Comparison of ENCODE assay signal across 2 cellular contexts in genomic region chr2:120013569-120014223, GRCh38.
TF ChIP-seq lines count a peak whose summit lies in the region.

No MANE protein-coding gene starts in this region.

TF ChIP-seq in K562, 482 proteins besides CTCF, POLR2A, EP300 and RAD21 (continues in another document):
- TF ChIP-seq EP400 (IDR thresholded peaks at IDR 0.05): no peak
- TF ChIP-seq, protein P1, sequence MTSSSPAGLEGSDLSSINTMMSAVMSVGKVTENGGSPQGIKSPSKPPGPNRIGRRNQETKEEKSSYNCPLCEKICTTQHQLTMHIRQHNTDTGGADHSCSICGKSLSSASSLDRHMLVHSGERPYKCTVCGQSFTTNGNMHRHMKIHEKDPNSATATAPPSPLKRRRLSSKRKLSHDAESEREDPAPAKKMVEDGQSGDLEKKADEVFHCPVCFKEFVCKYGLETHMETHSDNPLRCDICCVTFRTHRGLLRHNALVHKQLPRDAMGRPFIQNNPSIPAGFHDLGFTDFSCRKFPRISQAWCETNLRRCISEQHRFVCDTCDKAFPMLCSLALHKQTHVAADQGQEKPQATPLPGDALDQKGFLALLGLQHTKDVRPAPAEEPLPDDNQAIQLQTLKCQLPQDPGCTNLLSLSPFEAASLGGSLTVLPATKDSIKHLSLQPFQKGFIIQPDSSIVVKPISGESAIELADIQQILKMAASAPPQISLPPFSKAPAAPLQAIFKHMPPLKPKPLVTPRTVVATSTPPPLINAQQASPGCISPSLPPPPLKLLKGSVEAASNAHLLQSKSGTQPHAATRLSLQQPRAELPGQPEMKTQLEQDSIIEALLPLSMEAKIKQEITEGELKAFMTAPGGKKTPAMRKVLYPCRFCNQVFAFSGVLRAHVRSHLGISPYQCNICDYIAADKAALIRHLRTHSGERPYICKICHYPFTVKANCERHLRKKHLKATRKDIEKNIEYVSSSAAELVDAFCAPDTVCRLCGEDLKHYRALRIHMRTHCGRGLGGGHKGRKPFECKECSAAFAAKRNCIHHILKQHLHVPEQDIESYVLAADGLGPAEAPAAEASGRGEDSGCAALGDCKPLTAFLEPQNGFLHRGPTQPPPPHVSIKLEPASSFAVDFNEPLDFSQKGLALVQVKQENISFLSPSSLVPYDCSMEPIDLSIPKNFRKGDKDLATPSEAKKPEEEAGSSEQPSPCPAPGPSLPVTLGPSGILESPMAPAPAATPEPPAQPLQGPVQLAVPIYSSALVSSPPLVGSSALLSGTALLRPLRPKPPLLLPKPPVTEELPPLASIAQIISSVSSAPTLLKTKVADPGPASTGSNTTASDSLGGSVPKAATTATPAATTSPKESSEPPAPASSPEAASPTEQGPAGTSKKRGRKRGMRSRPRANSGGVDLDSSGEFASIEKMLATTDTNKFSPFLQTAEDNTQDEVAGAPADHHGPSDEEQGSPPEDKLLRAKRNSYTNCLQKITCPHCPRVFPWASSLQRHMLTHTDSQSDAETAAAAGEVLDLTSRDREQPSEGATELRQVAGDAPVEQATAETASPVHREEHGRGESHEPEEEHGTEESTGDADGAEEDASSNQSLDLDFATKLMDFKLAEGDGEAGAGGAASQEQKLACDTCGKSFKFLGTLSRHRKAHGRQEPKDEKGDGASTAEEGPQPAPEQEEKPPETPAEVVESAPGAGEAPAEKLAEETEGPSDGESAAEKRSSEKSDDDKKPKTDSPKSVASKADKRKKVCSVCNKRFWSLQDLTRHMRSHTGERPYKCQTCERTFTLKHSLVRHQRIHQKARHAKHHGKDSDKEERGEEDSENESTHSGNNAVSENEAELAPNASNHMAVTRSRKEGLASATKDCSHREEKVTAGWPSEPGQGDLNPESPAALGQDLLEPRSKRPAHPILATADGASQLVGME (CRISPR knock-in tag; IDR thresholded peaks at IDR 0.05): no peak
- TF ChIP-seq EHMT2 (IDR thresholded peaks at IDR 0.05): no peak
- TF ChIP-seq ELF1 (tag; IDR thresholded peaks at IDR 0.05): 0 out of 2 replicates have a peak, but pooled peaks have one; percentile 6
- peak; percentile 48; the same call in 1 of the 2 replicates for TF ChIP-seq CC2D1A (IDR thresholded peaks at IDR 0.05)
- peak; percentile 57; the same call in 1 of the 2 replicates for TF ChIP-seq SNIP1 (IDR thresholded peaks at IDR 0.05; ENCODE audit: low read depth)
- TF ChIP-seq BACH1 (tag; IDR thresholded peaks at IDR 0.05): no peak
- TF ChIP-seq, protein P2, sequence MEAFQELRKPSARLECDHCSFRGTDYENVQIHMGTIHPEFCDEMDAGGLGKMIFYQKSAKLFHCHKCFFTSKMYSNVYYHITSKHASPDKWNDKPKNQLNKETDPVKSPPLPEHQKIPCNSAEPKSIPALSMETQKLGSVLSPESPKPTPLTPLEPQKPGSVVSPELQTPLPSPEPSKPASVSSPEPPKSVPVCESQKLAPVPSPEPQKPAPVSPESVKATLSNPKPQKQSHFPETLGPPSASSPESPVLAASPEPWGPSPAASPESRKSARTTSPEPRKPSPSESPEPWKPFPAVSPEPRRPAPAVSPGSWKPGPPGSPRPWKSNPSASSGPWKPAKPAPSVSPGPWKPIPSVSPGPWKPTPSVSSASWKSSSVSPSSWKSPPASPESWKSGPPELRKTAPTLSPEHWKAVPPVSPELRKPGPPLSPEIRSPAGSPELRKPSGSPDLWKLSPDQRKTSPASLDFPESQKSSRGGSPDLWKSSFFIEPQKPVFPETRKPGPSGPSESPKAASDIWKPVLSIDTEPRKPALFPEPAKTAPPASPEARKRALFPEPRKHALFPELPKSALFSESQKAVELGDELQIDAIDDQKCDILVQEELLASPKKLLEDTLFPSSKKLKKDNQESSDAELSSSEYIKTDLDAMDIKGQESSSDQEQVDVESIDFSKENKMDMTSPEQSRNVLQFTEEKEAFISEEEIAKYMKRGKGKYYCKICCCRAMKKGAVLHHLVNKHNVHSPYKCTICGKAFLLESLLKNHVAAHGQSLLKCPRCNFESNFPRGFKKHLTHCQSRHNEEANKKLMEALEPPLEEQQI (IDR thresholded peaks at IDR 0.05): 0 out of 2 replicates have a peak, but pooled peaks have one; percentile 19
- TF ChIP-seq, protein P3, sequence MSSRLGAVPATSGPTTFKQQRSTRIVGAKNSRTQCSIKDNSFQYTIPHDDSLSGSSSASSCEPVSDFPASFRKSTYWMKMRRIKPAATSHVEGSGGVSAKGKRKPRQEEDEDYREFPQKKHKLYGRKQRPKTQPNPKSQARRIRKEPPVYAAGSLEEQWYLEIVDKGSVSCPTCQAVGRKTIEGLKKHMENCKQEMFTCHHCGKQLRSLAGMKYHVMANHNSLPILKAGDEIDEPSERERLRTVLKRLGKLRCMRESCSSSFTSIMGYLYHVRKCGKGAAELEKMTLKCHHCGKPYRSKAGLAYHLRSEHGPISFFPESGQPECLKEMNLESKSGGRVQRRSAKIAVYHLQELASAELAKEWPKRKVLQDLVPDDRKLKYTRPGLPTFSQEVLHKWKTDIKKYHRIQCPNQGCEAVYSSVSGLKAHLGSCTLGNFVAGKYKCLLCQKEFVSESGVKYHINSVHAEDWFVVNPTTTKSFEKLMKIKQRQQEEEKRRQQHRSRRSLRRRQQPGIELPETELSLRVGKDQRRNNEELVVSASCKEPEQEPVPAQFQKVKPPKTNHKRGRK (tag; IDR thresholded peaks at IDR 0.05): peak; percentile 58; the same call in 1 of the 2 replicates
- TF ChIP-seq TEAD4 (IDR thresholded peaks at IDR 0.05; ENCODE audit: low read length): no peak
- TF ChIP-seq TEAD4 (CRISPR knock-in tag; IDR thresholded peaks at IDR 0.05; ENCODE audit: borderline replicate concordance): no peak
- no peak for TF ChIP-seq STAT5A (IDR thresholded peaks at IDR 0.05; ENCODE audit: borderline replicate concordance, low read length)
- TF ChIP-seq HINFP (tag; conservative IDR thresholded peaks at IDR 0.05; ENCODE audit: low read depth): peak; percentile 91

TF ChIP-seq in HepG2, 621 proteins besides CTCF, POLR2A, EP300 and RAD21 (continues in another document):
- TF ChIP-seq, protein P4, sequence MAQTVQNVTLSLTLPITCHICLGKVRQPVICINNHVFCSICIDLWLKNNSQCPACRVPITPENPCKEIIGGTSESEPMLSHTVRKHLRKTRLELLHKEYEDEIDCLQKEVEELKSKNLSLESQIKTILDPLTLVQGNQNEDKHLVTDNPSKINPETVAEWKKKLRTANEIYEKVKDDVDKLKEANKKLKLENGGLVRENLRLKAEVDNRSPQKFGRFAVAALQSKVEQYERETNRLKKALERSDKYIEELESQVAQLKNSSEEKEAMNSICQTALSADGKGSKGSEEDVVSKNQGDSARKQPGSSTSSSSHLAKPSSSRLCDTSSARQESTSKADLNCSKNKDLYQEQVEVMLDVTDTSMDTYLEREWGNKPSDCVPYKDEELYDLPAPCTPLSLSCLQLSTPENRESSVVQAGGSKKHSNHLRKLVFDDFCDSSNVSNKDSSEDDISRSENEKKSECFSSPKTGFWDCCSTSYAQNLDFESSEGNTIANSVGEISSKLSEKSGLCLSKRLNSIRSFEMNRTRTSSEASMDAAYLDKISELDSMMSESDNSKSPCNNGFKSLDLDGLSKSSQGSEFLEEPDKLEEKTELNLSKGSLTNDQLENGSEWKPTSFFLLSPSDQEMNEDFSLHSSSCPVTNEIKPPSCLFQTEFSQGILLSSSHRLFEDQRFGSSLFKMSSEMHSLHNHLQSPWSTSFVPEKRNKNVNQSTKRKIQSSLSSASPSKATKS (CRISPR knock-in tag; IDR thresholded peaks at IDR 0.05): peak; percentile 71; the same call in 1 of the 2 replicates
- TF ChIP-seq ZBTB39 (CRISPR knock-in tag; IDR thresholded peaks at IDR 0.05): no peak
- 0 out of 2 replicates have a peak, but pooled peaks have one; percentile 43 for TF ChIP-seq CHD2 (IDR thresholded peaks at IDR 0.05; ENCODE audit: low read depth, low read length)
- no peak for TF ChIP-seq ZBTB20 (CRISPR knock-in tag; IDR thresholded peaks at IDR 0.05; ENCODE audit: borderline replicate concordance, low read depth)
- no peak for TF ChIP-seq ZNF772 (CRISPR knock-in tag; IDR thresholded peaks at IDR 0.05)
- TF ChIP-seq, protein P5, sequence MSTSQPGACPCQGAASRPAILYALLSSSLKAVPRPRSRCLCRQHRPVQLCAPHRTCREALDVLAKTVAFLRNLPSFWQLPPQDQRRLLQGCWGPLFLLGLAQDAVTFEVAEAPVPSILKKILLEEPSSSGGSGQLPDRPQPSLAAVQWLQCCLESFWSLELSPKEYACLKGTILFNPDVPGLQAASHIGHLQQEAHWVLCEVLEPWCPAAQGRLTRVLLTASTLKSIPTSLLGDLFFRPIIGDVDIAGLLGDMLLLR (CRISPR knock-in tag; IDR thresholded peaks at IDR 0.05): no peak
- no peak for TF ChIP-seq SMAD3 (CRISPR knock-in tag; IDR thresholded peaks at IDR 0.05)
- TF ChIP-seq TSC22D2 (CRISPR knock-in tag; IDR thresholded peaks at IDR 0.05; ENCODE audit: borderline replicate concordance): no peak
- no peak for TF ChIP-seq NR2F1 (CRISPR knock-in tag; IDR thresholded peaks at IDR 0.05)
- TF ChIP-seq NFIC (IDR thresholded peaks at IDR 0.05; ENCODE audit: low read length): peak; percentile 21; the same call in 1 of the 2 replicates
- TF ChIP-seq ZNF597 (CRISPR knock-in tag; IDR thresholded peaks at IDR 0.05): 0 out of 2 replicates have a peak, but pooled peaks have one; percentile 0
- TF ChIP-seq ZNF362 (CRISPR knock-in tag; IDR thresholded peaks at IDR 0.05; ENCODE audit: borderline replicate concordance): 0 out of 2 replicates have a peak, but pooled peaks have one; percentile 1
- no peak for TF ChIP-seq TBP (CRISPR knock-in tag; IDR thresholded peaks at IDR 0.05)
- no peak for TF ChIP-seq ZKSCAN8 (CRISPR knock-in tag; IDR thresholded peaks at IDR 0.05; ENCODE audit: borderline replicate concordance)
- no peak for TF ChIP-seq GTF2F1 (IDR thresholded peaks at IDR 0.05; ENCODE audit: low read length)
- 0 out of 2 replicates have a peak, but pooled peaks have one; percentile 14 for TF ChIP-seq MXD4 (CRISPR knock-in tag; IDR thresholded peaks at IDR 0.05)
- no peak for TF ChIP-seq ARNT2 (CRISPR knock-in tag; IDR thresholded peaks at IDR 0.05; ENCODE audit: low read depth)
- no peak for TF ChIP-seq ARHGAP35 (CRISPR knock-in tag; IDR thresholded peaks at IDR 0.05; ENCODE audit: borderline replicate concordance)
- no peak for TF ChIP-seq RBFOX2 (IDR thresholded peaks at IDR 0.05; ENCODE audit: low read depth, low read length)
- TF ChIP-seq ZNF770 (CRISPR knock-in tag; IDR thresholded peaks at IDR 0.05): 0 out of 2 replicates have a peak, but pooled peaks have one; percentile 3
- no peak for TF ChIP-seq TRIM24 (CRISPR knock-in tag; IDR thresholded peaks at IDR 0.05)
- no peak; the same call in 1 of the 2 replicates for TF ChIP-seq ZNF563 (CRISPR knock-in tag; IDR thresholded peaks at IDR 0.05)
- 0 out of 2 replicates have a peak, but pooled peaks have one; percentile 1 for TF ChIP-seq HNF4A (CRISPR knock-in tag; IDR thresholded peaks at IDR 0.05)
- no peak; the same call in 1 of the 2 replicates for TF ChIP-seq KDM5A (IDR thresholded peaks at IDR 0.05; ENCODE audit: borderline replicate concordance, low read length)
- TF ChIP-seq KMT2A (CRISPR knock-in tag; IDR thresholded peaks at IDR 0.05): peak; percentile 34; the same call in 1 of the 2 replicates
- no peak for TF ChIP-seq SOX13 (IDR thresholded peaks at IDR 0.05)
- no peak for TF ChIP-seq SOX13 (CRISPR knock-in tag; conservative IDR thresholded peaks at IDR 0.05 in 1 of 2, IDR thresholded peaks at IDR 0.05 in 1 of 2)
- 0 out of 2 replicates have a peak, but pooled peaks have one; percentile 6 for TF ChIP-seq MIER3 (CRISPR knock-in tag; IDR thresholded peaks at IDR 0.05; ENCODE audit: borderline replicate concordance)
- TF ChIP-seq ZNF207 (IDR thresholded peaks at IDR 0.05; ENCODE audit: borderline replicate concordance): no peak
- TF ChIP-seq MXI1 (IDR thresholded peaks at IDR 0.05; ENCODE audit: borderline replicate concordance, low read depth, low read length): peak; percentile 4; the same call in 1 of the 3 replicates
- TF ChIP-seq MXD1 (CRISPR knock-in tag; IDR thresholded peaks at IDR 0.05): no peak
